ENCODE assay signal across 10 cellular contexts in genomic region chr17:46020023-46020735, GRCh38. TPM values are rescaled to one million over a fixed set of nuclear protein-coding genes. Genes with fewer than 3 reads are reported as not detected.
A peak's percentile ranks its signal among the peaks of the same experiment; 100 is the strongest.
DNase-seq lines count a peak whose midpoint lies in the region; ATAC-seq and TF ChIP-seq lines count a peak whose summit lies in the region.
"Had no signal": no experiment of that assay in that cellular context is flagged by ENCODE, and none has a peak within 500 bp of the region (broad histone marks: within the 10 kb centered on the region; RNA-seq: fewer than 3 reads in every experiment).

No MANE protein-coding gene starts in this region.

- H3K4me3 Mint-ChIP-seq in memory B cell (peak overlapping the region; percentile 8), mesothelial cell of epicardium (no peak overlapping the region)
- H3K4me3 Mint-ChIP-seq in stimulated activated naive B cell treated with anti-CD40 and anti-IgM and Interleukin-4, amounts not matched to agents 10 μg/mL and 1 μg/mL and 100 μg/mL, for 72 hours = peak overlapping the region; percentile 28 to 52

- H3K27me3 Mint-ChIP-seq in memory B cell (no peaks in the 10 kb centered on the region), mesothelial cell of epicardium (ENCODE audit: low read depth) (no peaks in the 10 kb centered on the region)
- no peaks in the 10 kb centered on the region for H3K27me3 Mint-ChIP-seq in stimulated activated naive B cell treated with anti-CD40 and anti-IgM and Interleukin-4, amounts not matched to agents 10 μg/mL and 1 μg/mL and 100 μg/mL, for 72 hours

- peak; percentile 94 for ATAC-seq in memory B cell (ENCODE audit: low read depth)
- peak; percentile 95 to 97 for ATAC-seq in stimulated activated naive B cell treated with anti-CD40 and anti-IgM and Interleukin-4, amounts not matched to agents 10 μg/mL and 1 μg/mL and 100 μg/mL, for 72 hours (replicated peaks)

- H3K9me3 Mint-ChIP-seq in memory B cell (no peaks in the 10 kb centered on the region), mesothelial cell of epicardium (no peaks in the 10 kb centered on the region)
- H3K9me3 Mint-ChIP-seq in stimulated activated naive B cell treated with anti-CD40 and anti-IgM and Interleukin-4, amounts not matched to agents 10 μg/mL and 1 μg/mL and 100 μg/mL, for 72 hours = peaks cover 0 to 6% of the 10 kb centered on the region in 2 donors

- H3K4me1 Mint-ChIP-seq in memory B cell (peaks cover 34% of the 10 kb centered on the region), mesothelial cell of epicardium (no peaks in the 10 kb centered on the region)
- H3K4me1 Mint-ChIP-seq in stimulated activated naive B cell treated with anti-CD40 and anti-IgM and Interleukin-4, amounts not matched to agents 10 μg/mL and 1 μg/mL and 100 μg/mL, for 72 hours = peaks cover 28 to 31% of the 10 kb centered on the region in 2 donors

- DNase-seq in NK-92 treated with Interleukin-12 subunit alpha and Interleukin-12 subunit beta, amount 100 ng/mL, for 24 hours (lab: John Stamatoyannopoulos, UW) = peak; percentile 59
- no peak for DNase-seq in NK-92 (lab: John Stamatoyannopoulos, UW; ENCODE audit: unreplicated experiment)
- peak; percentile 50 for DNase-seq in activated CD8-positive, alpha-beta memory T cell treated with anti-CD3 and anti-CD28 coated beads, Interleukin-2, amount 50 U/mL, for 4 hours
- peak; percentile 58 to 64 for DNase-seq in memory B cell (ENCODE audit: low spot score in 2 of 2)
- DNase-seq in stimulated activated naive B cell treated with anti-CD40 and anti-IgM and Interleukin-4, amounts not matched to agents 10 μg/mL and 1 μg/mL and 100 μg/mL, for 72 hours = peak; percentile 63
- DNase-seq in mesothelial cell of epicardium (ENCODE audit: low spot score in 2 of 2, unreplicated experiment in 2 of 2) = no peak
- DNase-seq in DMS 273 treated with DMSO at 0.1 percent for 48 hours (lab: John Stamatoyannopoulos, UW) = no peak
- DNase-seq in SHP77 treated with DMSO at 0.1 percent for 48 hours (lab: John Stamatoyannopoulos, UW) = no peak

- peak overlapping the region; percentile 99 for H3K27ac Mint-ChIP-seq in memory B cell
- peak overlapping the region; percentile 98 for H3K27ac Mint-ChIP-seq in stimulated activated naive B cell treated with anti-CD40 and anti-IgM and Interleukin-4, amounts not matched to agents 10 μg/mL and 1 μg/mL and 100 μg/mL, for 72 hours
- H3K27ac Mint-ChIP-seq in mesothelial cell of epicardium = no peak overlapping the region

- peaks cover 3% of the 10 kb centered on the region for H3K36me3 Mint-ChIP-seq in memory B cell
- peaks cover 22 to 35% of the 10 kb centered on the region in 2 donors for H3K36me3 Mint-ChIP-seq in stimulated activated naive B cell treated with anti-CD40 and anti-IgM and Interleukin-4, amounts not matched to agents 10 μg/mL and 1 μg/mL and 100 μg/mL, for 72 hours
- peaks cover 22% of the 10 kb centered on the region for H3K36me3 Mint-ChIP-seq in mesothelial cell of epicardium

- TF ChIP-seq CTCF in mesothelial cell of epicardium (IDR thresholded peaks at IDR 0.05; ENCODE audit: unreplicated experiment) = no peak

RNA-seq across cellular contexts. Expression of gene STH, which starts 21.1 kb away (rescaled TPM):
- not detected in 3 replicates for total RNA-seq in mesothelial cell of epicardium
- total RNA-seq: A172, fibroblast of villous mesenchyme had no signal

Comparison
In these comparisons a context has a peak if more than half of its experiments do, and no peak if none do; other contexts are left out.
1. DNase-seq: peak in NK-92 treated with Interleukin-12 subunit alpha and Interleukin-12 subunit beta, amount 100 ng/mL, for 24 hours (single experiment), activated CD8-positive, alpha-beta memory T cell treated with anti-CD3 and anti-CD28 coated beads, Interleukin-2, amount 50 U/mL, for 4 hours (single experiment), memory B cell (2 of 2) and stimulated activated naive B cell treated with anti-CD40 and anti-IgM and Interleukin-4, amounts not matched to agents 10 μg/mL and 1 μg/mL and 100 μg/mL, for 72 hours (single experiment); none in NK-92 (single experiment), mesothelial cell of epicardium (0 of 2), DMS 273 treated with DMSO at 0.1 percent for 48 hours (single experiment) and SHP77 treated with DMSO at 0.1 percent for 48 hours (single experiment).